In the genomic region with DNA sequence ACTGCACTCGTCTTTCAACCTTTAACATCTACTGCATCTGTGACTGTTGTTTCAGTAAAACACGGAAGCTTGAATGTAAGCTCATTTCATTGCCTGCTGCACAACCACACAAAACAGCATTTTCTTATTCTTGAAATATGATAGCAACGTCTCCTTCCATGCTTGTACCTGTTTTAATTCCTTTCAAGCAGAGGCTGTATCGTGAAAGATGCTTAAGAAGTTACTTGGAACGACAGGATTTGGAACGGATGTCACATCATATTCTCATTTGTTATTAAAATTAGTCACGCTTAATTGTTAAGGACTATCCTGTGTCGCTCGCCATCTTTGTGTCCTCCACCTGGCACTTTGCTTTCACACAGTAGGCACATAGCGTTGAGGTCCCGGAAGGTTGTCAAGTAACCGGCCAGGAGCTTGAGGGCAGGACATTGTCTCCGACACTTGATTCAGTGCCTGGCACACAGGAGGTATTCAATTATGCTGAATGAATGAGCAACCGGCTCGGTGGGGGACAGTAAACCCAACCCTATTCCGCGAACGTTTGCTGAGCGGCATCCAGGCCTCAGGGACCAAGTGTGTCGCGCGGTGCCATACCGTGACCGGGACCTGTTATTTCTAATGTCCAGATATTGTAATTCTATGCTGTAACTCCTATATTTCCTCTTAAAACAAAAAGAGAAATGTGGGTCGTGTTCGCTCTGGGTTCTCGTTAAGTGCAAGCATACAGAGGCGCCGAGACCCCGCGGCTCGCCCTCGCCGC, we compare ENCODE assay signal across 8 cellular contexts. TPM values are rescaled to one million over a fixed set of nuclear protein-coding genes. Genes with fewer than 3 reads are reported as not detected.
DNase-seq lines count a peak whose midpoint lies in the region; ATAC-seq, FAIRE-seq and TF ChIP-seq lines count a peak whose summit lies in the region.

No MANE protein-coding gene starts in this region.

- peak overlapping the region; percentile 84 for H3K9ac ChIP-seq in OCI-LY3 (ENCODE audit: low read length)
- H3K9ac ChIP-seq in astrocyte (ENCODE audit: low read length) = peak overlapping the region; percentile 96
- H3K9ac ChIP-seq in iPS-15b (ENCODE audit: low read depth, low read length) = peak overlapping the region; percentile 89
- H3K9ac ChIP-seq in skeletal muscle satellite cell (ENCODE audit: low read depth, low read length) = peak overlapping the region; percentile 96

- H3K79me2 ChIP-seq in OCI-LY3 (ENCODE audit: low read length) (peaks cover 35% of the 10 kb centered on the region), astrocyte (ENCODE audit: insufficient read depth, low read length) (peaks cover 41% of the 10 kb centered on the region)

- no peaks in the 10 kb centered on the region for H3K9me3 Mint-ChIP-seq in astrocyte (ENCODE audit: unreplicated experiment)

- H3K27ac ChIP-seq in OCI-LY3 (ENCODE audit: low read length) = peak overlapping the region; percentile 73
- peak overlapping the region; percentile 96 for H3K27ac ChIP-seq in astrocyte (ENCODE audit: low read depth, low read length)

- ATAC-seq in GM19455 (IDR thresholded peaks at IDR 0.05; ENCODE audit: unreplicated experiment) (peak; percentile 36), HG03520 (IDR thresholded peaks at IDR 0.05; ENCODE audit: unreplicated experiment) (peak; percentile 34)

- no peaks in the 10 kb centered on the region for H3K36me3 Mint-ChIP-seq in astrocyte (ENCODE audit: low read depth, unreplicated experiment)

- DNase-seq in COR-L47 (lab: John Stamatoyannopoulos, UW) (peak; percentile 65), astrocyte (ENCODE audit: low read depth) (peak; percentile 8), DMS 273 treated with DMSO at 0.1 percent for 48 hours (lab: John Stamatoyannopoulos, UW) (no peak)

- H2AFZ ChIP-seq in OCI-LY3 (ENCODE audit: low read depth, low read length) = peak overlapping the region; percentile 98
- peak overlapping the region; percentile 95 for H2AFZ ChIP-seq in astrocyte (ENCODE audit: low read depth, low read length)

- no peak for FAIRE-seq in astrocyte (lab: Jason Lieb, UNC)

- peaks cover 18% of the 10 kb centered on the region for H3K4me1 ChIP-seq in OCI-LY3 (ENCODE audit: low read length)
- H3K4me1 ChIP-seq in astrocyte (ENCODE audit: insufficient read depth, low read length) = peaks cover 18% of the 10 kb centered on the region
- peaks cover 8% of the 10 kb centered on the region for H3K4me1 ChIP-seq in iPS-15b (ENCODE audit: control insufficient read depth, insufficient read depth, low read length)
- H3K4me1 ChIP-seq in skeletal muscle satellite cell (ENCODE audit: control insufficient read depth, insufficient read depth, low read length) = peaks cover 24% of the 10 kb centered on the region

- H3K36me3 ChIP-seq in OCI-LY3 (replicated peaks; ENCODE audit: low read depth, low read length) (peaks cover 3% of the 10 kb centered on the region), astrocyte (ENCODE audit: insufficient read depth, low read length) (no peaks in the 10 kb centered on the region), iPS-15b (ENCODE audit: control insufficient read depth, insufficient read depth, low read length) (peaks cover 2% of the 10 kb centered on the region), skeletal muscle satellite cell (ENCODE audit: insufficient read depth, low read length) (peaks cover 3% of the 10 kb centered on the region)

- H4K20me1 ChIP-seq in OCI-LY3 (ENCODE audit: insufficient read depth, low read length) (peaks cover 10% of the 10 kb centered on the region), astrocyte (ENCODE audit: insufficient read depth, low read length) (peaks cover 31% of the 10 kb centered on the region)

- H3K4me3 ChIP-seq in OCI-LY3 (ENCODE audit: low read length) (peak overlapping the region; percentile 93), astrocyte (ENCODE audit: insufficient read depth, low read depth, low read length) (peak overlapping the region; percentile 92), iPS-15b (ENCODE audit: low read depth, low read length) (peak overlapping the region; percentile 74), skeletal muscle satellite cell (ENCODE audit: low read length) (peak overlapping the region; percentile 91)

- no peaks in the 10 kb centered on the region for H3K27me3 Mint-ChIP-seq in astrocyte (ENCODE audit: low read depth, unreplicated experiment)

- peaks cover 4% of the 10 kb centered on the region for H3K4me1 Mint-ChIP-seq in astrocyte (ENCODE audit: low read depth, unreplicated experiment)

- H3K4me2 ChIP-seq in OCI-LY3 (ENCODE audit: low read length) = peak overlapping the region; percentile 90
- peak overlapping the region; percentile 95 for H3K4me2 ChIP-seq in astrocyte (ENCODE audit: low read length)
- H3K4me2 ChIP-seq in skeletal muscle satellite cell (ENCODE audit: low read length) = peak overlapping the region; percentile 97

- peak overlapping the region; percentile 91 for H3K4me3 Mint-ChIP-seq in astrocyte (ENCODE audit: unreplicated experiment)

- H3K9me3 ChIP-seq in OCI-LY3 (ENCODE audit: insufficient read depth, low read length) (no peaks in the 10 kb centered on the region), astrocyte (ENCODE audit: insufficient read depth, low read depth, low read length) (no peaks in the 10 kb centered on the region), iPS-15b (ENCODE audit: control insufficient read depth, insufficient read depth, low read length) (no peaks in the 10 kb centered on the region), skeletal muscle satellite cell (replicated peaks; ENCODE audit: low read length) (no peaks in the 10 kb centered on the region)

- no peak for TF ChIP-seq CTCF in OCI-LY3 (IDR thresholded peaks at IDR 0.05; ENCODE audit: low read depth, low read length)
- no peak for TF ChIP-seq CTCF in astrocyte (IDR thresholded peaks at IDR 0.05; ENCODE audit: insufficient read depth, low read depth, low read length)

- peak overlapping the region; percentile 92 for H3K27ac Mint-ChIP-seq in astrocyte (ENCODE audit: unreplicated experiment)

- H3K27me3 ChIP-seq in OCI-LY3 (ENCODE audit: low read depth, low read length) (no peaks in the 10 kb centered on the region), astrocyte (ENCODE audit: insufficient read depth, low read length) (no peaks in the 10 kb centered on the region), iPS-15b (ENCODE audit: control insufficient read depth, insufficient read depth, low read length) (peaks cover 4% of the 10 kb centered on the region), skeletal muscle satellite cell (ENCODE audit: control insufficient read depth, insufficient read depth, low read length) (no peaks in the 10 kb centered on the region)

RNA-seq across cellular contexts. Expression of a gene that starts 0.5 kb away (rescaled TPM):
- total RNA-seq in astrocyte = 138 and 147 TPM in 2 replicates
- 38.2 and 44.1 TPM in 2 replicates for total RNA-seq in skeletal muscle satellite cell (2012; rRNA removed)
